Comparison of ENCODE assay signal across 8 cellular contexts in the genomic region with DNA sequence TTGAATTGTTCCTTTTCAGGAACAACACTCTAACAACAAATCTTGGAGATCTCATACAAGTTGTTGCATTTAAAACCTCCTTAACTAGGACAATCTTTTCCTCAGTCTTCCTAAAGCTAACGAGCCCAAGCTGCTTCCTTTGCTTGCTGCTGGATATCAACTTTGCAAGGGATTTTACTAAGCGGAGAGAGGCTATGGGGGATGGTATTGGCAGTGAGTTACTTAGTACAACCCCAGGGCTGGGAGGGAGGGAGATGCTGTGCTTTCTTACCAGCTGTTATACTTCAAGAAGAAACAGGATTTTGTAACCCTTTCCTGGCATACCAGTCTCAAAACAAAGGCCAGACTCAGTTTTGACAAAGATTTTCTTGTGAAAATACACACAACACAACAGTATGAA.
A peak's percentile ranks its signal among the peaks of the same experiment; 100 is the strongest.
DNase-seq lines count a peak whose midpoint lies in the region; ATAC-seq lines count a peak whose summit lies in the region.

No MANE protein-coding gene starts in this region.

- DNase-seq in GM03348 (ENCODE audit: low spot score) = peak; percentile 77
- DNase-seq in amniotic stem cell (lab: John Stamatoyannopoulos, UW) = peak; percentile 79
- DNase-seq in hepatic stellate cell (ENCODE audit: low spot score) = peak; percentile 48
- peak; percentile 28 for DNase-seq in retina
- DNase-seq in cerebellar cortex (ENCODE audit: low spot score) = no peak
- DNase-seq in SHP77 (lab: John Stamatoyannopoulos, UW) = no peak

- ATAC-seq in HG02970 (IDR thresholded peaks at IDR 0.05; ENCODE audit: low FRiP score, unreplicated experiment) = no peak
- ATAC-seq in HG03039 (IDR thresholded peaks at IDR 0.05; ENCODE audit: unreplicated experiment) = no peak

Comparison
In these comparisons a context has a peak if more than half of its experiments do, and no peak if none do; other contexts are left out.
1. DNase-seq: peak in GM03348 (single experiment), amniotic stem cell (single experiment), hepatic stellate cell (single experiment) and retina (single experiment); none in cerebellar cortex (single experiment) and SHP77 (0 of 2).